In genomic region chr2:157466764-157467163, GRCh38 we compare ENCODE assay signal across 12 cellular contexts. TPM values are rescaled to one million over a fixed set of nuclear protein-coding genes. Genes with fewer than 3 reads are reported as not detected.
DNase-seq lines count a peak whose midpoint lies in the region; ATAC-seq and TF ChIP-seq lines count a peak whose summit lies in the region.
"Had no signal": no experiment of that assay in that cellular context is flagged by ENCODE, and none has a peak within 500 bp of the region (broad histone marks: within the 10 kb centered on the region; RNA-seq: fewer than 3 reads in every experiment).

No MANE protein-coding gene starts in this region.

- H3K4me3 Mint-ChIP-seq in natural killer cell treated with Interleukin-12 subunit alpha and Interleukin-12 subunit beta and Interleukin-15 and Interleukin-18, amount 100 ng/mL, for 72 hours, result peak overlapping the region; percentile 83
- H3K4me3 Mint-ChIP-seq in natural killer cell, result no peak overlapping the region
- peak overlapping the region; percentile 17 for H3K4me3 Mint-ChIP-seq in activated CD8-positive, alpha-beta T cell treated with anti-CD3 and anti-CD28 coated beads for 36 hours
- H3K4me3 Mint-ChIP-seq: type B pancreatic cell had no signal

- POLR2A ChIA-PET in activated CD8-positive, alpha-beta T cell treated with anti-CD3 and anti-CD28 coated beads for 36 hours (lab: Charles Lee), result interaction anchor here (1.2 to 51.0 kb wide), 7 partner anchors 9 to 54 kb away, joined by 3 to 1592 read pairs (median 22); partner anchors contain the start of gene CYTIP

- peaks cover 7% of the 10 kb centered on the region for H3K9me3 Mint-ChIP-seq in natural killer cell treated with Interleukin-12 subunit alpha and Interleukin-12 subunit beta and Interleukin-15 and Interleukin-18, amount 100 ng/mL, for 72 hours
- no peaks in the 10 kb centered on the region for H3K9me3 Mint-ChIP-seq in natural killer cell
- peaks cover 11% of the 10 kb centered on the region for H3K9me3 Mint-ChIP-seq in activated CD8-positive, alpha-beta T cell treated with anti-CD3 and anti-CD28 coated beads for 36 hours
- H3K9me3 Mint-ChIP-seq: type B pancreatic cell had no signal

- DNase-seq in natural killer cell treated with Interleukin-12 subunit alpha and Interleukin-12 subunit beta and Interleukin-15 and Interleukin-18, amount 100 ng/mL, for 72 hours (ENCODE audit: low spot score), result peak; percentile 88
- no peak for DNase-seq in natural killer cell
- peak; percentile 83 for DNase-seq in activated CD8-positive, alpha-beta T cell treated with anti-CD3 and anti-CD28 coated beads for 36 hours
- DNase-seq in stimulated activated naive CD8-positive, alpha-beta T cell treated with anti-CD3 and anti-CD28 coated beads, Interleukin-15, Interleukin-2, amounts not matched to agents 100 U/mL and 50 U/mL, for 24 hours, result peak; percentile 68
- no peak for DNase-seq in DMS114 treated with DMSO at 0.1 percent for 48 hours (lab: John Stamatoyannopoulos, UW; ENCODE audit: unreplicated experiment)
- DNase-seq in NCI-H2029 (lab: John Stamatoyannopoulos, UW), result no peak
- no peak for DNase-seq in NCI-H1092 (lab: John Stamatoyannopoulos, UW)
- DNase-seq: caudate nucleus, HCEC 1CT, SK-N-SH had no signal

- H3K27me3 Mint-ChIP-seq in natural killer cell treated with Interleukin-12 subunit alpha and Interleukin-12 subunit beta and Interleukin-15 and Interleukin-18, amount 100 ng/mL, for 72 hours, result no peaks in the 10 kb centered on the region
- H3K27me3 Mint-ChIP-seq in natural killer cell (ENCODE audit: low read depth in 2 of 2), result peaks cover 0 to 2% of the 10 kb centered on the region in 2 donors
- no peaks in the 10 kb centered on the region for H3K27me3 Mint-ChIP-seq in activated CD8-positive, alpha-beta T cell treated with anti-CD3 and anti-CD28 coated beads for 36 hours
- H3K27me3 Mint-ChIP-seq: type B pancreatic cell had no signal

- ATAC-seq in natural killer cell treated with Interleukin-12 subunit alpha and Interleukin-12 subunit beta and Interleukin-15 and Interleukin-18, amount 100 ng/mL, for 72 hours, result peak; percentile 59 to 78
- ATAC-seq in natural killer cell, result no peak
- peak; percentile 21 for ATAC-seq in HG03378 (IDR thresholded peaks at IDR 0.05; ENCODE audit: unreplicated experiment)
- ATAC-seq in activated CD8-positive, alpha-beta T cell treated with anti-CD3 and anti-CD28 coated beads for 36 hours, result peak; percentile 9
- peak; percentile 45 for ATAC-seq in stimulated activated naive CD8-positive, alpha-beta T cell treated with anti-CD3 and anti-CD28 coated beads, Interleukin-15, Interleukin-2, amounts not matched to agents 100 U/mL and 50 U/mL, for 24 hours

- peak overlapping the region; percentile 95 to 100 for H3K27ac Mint-ChIP-seq in natural killer cell treated with Interleukin-12 subunit alpha and Interleukin-12 subunit beta and Interleukin-15 and Interleukin-18, amount 100 ng/mL, for 72 hours
- H3K27ac Mint-ChIP-seq in natural killer cell, result no peak overlapping the region
- H3K27ac Mint-ChIP-seq in activated CD8-positive, alpha-beta T cell treated with anti-CD3 and anti-CD28 coated beads for 36 hours, result peak overlapping the region; percentile 99
- H3K27ac Mint-ChIP-seq: type B pancreatic cell had no signal

- CTCF ChIA-PET in activated CD8-positive, alpha-beta T cell treated with anti-CD3 and anti-CD28 coated beads for 36 hours (lab: Charles Lee), result interaction anchor here (0.7 to 3.5 kb wide), 17 partner anchors 9 to 164 kb away, joined by 3 to 15 read pairs (median 4); partner anchors contain the start of gene CYTIP

- H3K36me3 Mint-ChIP-seq in natural killer cell treated with Interleukin-12 subunit alpha and Interleukin-12 subunit beta and Interleukin-15 and Interleukin-18, amount 100 ng/mL, for 72 hours, result peaks cover 13% of the 10 kb centered on the region
- H3K36me3 Mint-ChIP-seq in natural killer cell, result no peaks in the 10 kb centered on the region
- H3K36me3 Mint-ChIP-seq in activated CD8-positive, alpha-beta T cell treated with anti-CD3 and anti-CD28 coated beads for 36 hours (ENCODE audit: low read depth), result peaks cover 48% of the 10 kb centered on the region
- H3K36me3 Mint-ChIP-seq: type B pancreatic cell had no signal

- intact Hi-C loops in natural killer cell (cut with micrococcal nuclease), result no loop called here
- intact Hi-C loops in activated CD8-positive, alpha-beta T cell treated with anti-CD3 and anti-CD28 coated beads for 36 hours (cut with micrococcal nuclease), result loop anchor here (5.0 kb wide), 1 partner anchor 34 kb away; no protein-coding TSS in a partner anchor

- peaks cover 76 to 95% of the 10 kb centered on the region in 2 donors for H3K4me1 Mint-ChIP-seq in natural killer cell treated with Interleukin-12 subunit alpha and Interleukin-12 subunit beta and Interleukin-15 and Interleukin-18, amount 100 ng/mL, for 72 hours (ENCODE audit: low read depth in 2 of 2)
- peaks cover 26 to 32% of the 10 kb centered on the region in 2 donors for H3K4me1 Mint-ChIP-seq in natural killer cell
- H3K4me1 Mint-ChIP-seq in activated CD8-positive, alpha-beta T cell treated with anti-CD3 and anti-CD28 coated beads for 36 hours (ENCODE audit: low read depth), result peaks cover 96% of the 10 kb centered on the region

- no peak for TF ChIP-seq CTCF in natural killer cell (IDR thresholded peaks at IDR 0.05)
- no peak for TF ChIP-seq CTCF in activated CD8-positive, alpha-beta T cell treated with anti-CD3 and anti-CD28 coated beads for 36 hours (IDR thresholded peaks at IDR 0.05)

RNA-seq across cellular contexts. Expression of gene CYTIP, which starts 22.9 kb away (rescaled TPM):
- 1,000 to 10,000 TPM in 1 of 2 donors, 100 to 1,000 TPM in 1; 755 to 1,319 TPM for total RNA-seq in natural killer cell treated with Interleukin-12 subunit alpha and Interleukin-12 subunit beta and Interleukin-15 and Interleukin-18, amount 100 ng/mL, for 72 hours
- total RNA-seq in natural killer cell, result 100 to 1,000 TPM; 276 to 363 (median 357) TPM
- 100 to 1,000 TPM; 514 to 520 TPM for total RNA-seq in activated CD8-positive, alpha-beta T cell treated with anti-CD3 and anti-CD28 coated beads for 36 hours

Comparison
In these comparisons a context has a peak if more than half of its experiments do, and no peak if none do; other contexts are left out.
1. ATAC-seq: peak in natural killer cell treated with Interleukin-12 subunit alpha and Interleukin-12 subunit beta and Interleukin-15 and Interleukin-18, amount 100 ng/mL, for 72 hours (2 of 2), HG03378 (single experiment), activated CD8-positive, alpha-beta T cell treated with anti-CD3 and anti-CD28 coated beads for 36 hours (single experiment) and stimulated activated naive CD8-positive, alpha-beta T cell treated with anti-CD3 and anti-CD28 coated beads, Interleukin-15, Interleukin-2, amounts not matched to agents 100 U/mL and 50 U/mL, for 24 hours (single experiment); none in natural killer cell (0 of 3).
2. DNase-seq: peak in natural killer cell treated with Interleukin-12 subunit alpha and Interleukin-12 subunit beta and Interleukin-15 and Interleukin-18, amount 100 ng/mL, for 72 hours (single experiment), activated CD8-positive, alpha-beta T cell treated with anti-CD3 and anti-CD28 coated beads for 36 hours (single experiment) and stimulated activated naive CD8-positive, alpha-beta T cell treated with anti-CD3 and anti-CD28 coated beads, Interleukin-15, Interleukin-2, amounts not matched to agents 100 U/mL and 50 U/mL, for 24 hours (single experiment); none in natural killer cell (single experiment), DMS114 treated with DMSO at 0.1 percent for 48 hours (single experiment), NCI-H2029 (single experiment) and NCI-H1092 (single experiment).
3. H3K27ac Mint-ChIP-seq: peak in natural killer cell treated with Interleukin-12 subunit alpha and Interleukin-12 subunit beta and Interleukin-15 and Interleukin-18, amount 100 ng/mL, for 72 hours (2 of 2) and activated CD8-positive, alpha-beta T cell treated with anti-CD3 and anti-CD28 coated beads for 36 hours (single experiment); none in natural killer cell (0 of 2).